Comparison of ENCODE assay signal across 8 cellular contexts in genomic region chr1:205312866-205313680, GRCh38. TPM values are rescaled to one million over a fixed set of nuclear protein-coding genes. Genes with fewer than 3 reads are reported as not detected.
DNase-seq lines count a peak whose midpoint lies in the region; ATAC-seq and TF ChIP-seq lines count a peak whose summit lies in the region.

No MANE protein-coding gene starts in this region.

- H3K27me3 ChIP-seq in GM23338 (ENCODE audit: insufficient read depth): no peaks in the 10 kb centered on the region

- H3K4me1 Mint-ChIP-seq in GM23338: peaks cover 65% of the 10 kb centered on the region
- H3K4me1 Mint-ChIP-seq in activated B cell treated with CpG ODN at 0.5 μM for 24 hours: peaks cover 94% of the 10 kb centered on the region
- peaks cover 35% of the 10 kb centered on the region for H3K4me1 Mint-ChIP-seq in glutamatergic neuron (ENCODE audit: low read depth, unreplicated experiment)

- ATAC-seq in GM23338: peak; percentile 14
- ATAC-seq in activated B cell treated with CpG ODN at 0.5 μM for 24 hours (ENCODE audit: low read depth): no peak
- peak; percentile 20 for ATAC-seq in sciatic nerve

- H3K4me1 ChIP-seq in GM23338 (ENCODE audit: insufficient read depth): peaks cover 52% of the 10 kb centered on the region

- H3K36me3 Mint-ChIP-seq in GM23338 (ENCODE audit: low read depth) (peaks cover 41% of the 10 kb centered on the region), activated B cell treated with CpG ODN at 0.5 μM for 24 hours (ENCODE audit: low read depth) (peaks cover 55% of the 10 kb centered on the region), glutamatergic neuron (ENCODE audit: unreplicated experiment) (no peaks in the 10 kb centered on the region)

- no peaks in the 10 kb centered on the region for H3K9me2 ChIP-seq in GM23338 (ENCODE audit: insufficient read depth)

- no peak for DNase-seq in GM23338 (ENCODE audit: low spot score)
- no peak for DNase-seq in activated B cell treated with CpG ODN at 0.5 μM for 24 hours
- DNase-seq in glutamatergic neuron: no peak
- DNase-seq in sciatic nerve (ENCODE audit: low spot score): no peak
- no peak for DNase-seq in kidney tubule cell (ENCODE audit: low spot score)
- DNase-seq in stimulated activated CD4-positive, alpha-beta T cell treated with anti-CD3 and anti-CD28 coated beads, Interleukin-12 subunit alpha, Interleukin-12 subunit beta, amount 100 ng/mL, for 4 hours: no peak
- no peak for DNase-seq in COR-L47 (lab: John Stamatoyannopoulos, UW)
- no peak for DNase-seq in mesenteric fat pad (ENCODE audit: low spot score)

- H3K79me2 ChIP-seq in GM23338 (replicated peaks; ENCODE audit: insufficient read depth): peaks cover 67% of the 10 kb centered on the region

- H3K4me3 Mint-ChIP-seq in GM23338 (peak overlapping the region; percentile 68), activated B cell treated with CpG ODN at 0.5 μM for 24 hours (peak overlapping the region; percentile 85), glutamatergic neuron (ENCODE audit: unreplicated experiment) (peak overlapping the region; percentile 74)

- peak overlapping the region; percentile 97 for H3K27ac ChIP-seq in GM23338 (ENCODE audit: low read depth)

- CTCF ChIA-PET in activated B cell treated with CpG ODN at 0.5 μM for 24 hours (lab: Charles Lee): interaction anchor here (1.0 to 11.2 kb wide), 6 partner anchors 9 to 172 kb away, joined by 3 to 139 read pairs (median 16); partner anchors contain the start of gene NUAK2

- peak overlapping the region; percentile 27 for H3K4me3 ChIP-seq in GM23338

- TF ChIP-seq CTCF in GM23338 (conservative IDR thresholded peaks at IDR 0.05; ENCODE audit: low read depth in 2 of 2): no peak
- no peak for TF ChIP-seq CTCF in activated B cell treated with CpG ODN at 0.5 μM for 24 hours (IDR thresholded peaks at IDR 0.05)
- no peak for TF ChIP-seq CTCF in glutamatergic neuron (IDR thresholded peaks at IDR 0.05; ENCODE audit: partially characterized antibody, unreplicated experiment)

- H4K20me1 ChIP-seq in GM23338 (replicated peaks; ENCODE audit: insufficient read depth): peaks cover 10% of the 10 kb centered on the region; the same call in 1 of the 2 replicates

- H3K36me3 ChIP-seq in GM23338 (ENCODE audit: insufficient read depth): peaks cover 17% of the 10 kb centered on the region

- POLR2A ChIA-PET in activated B cell treated with CpG ODN at 0.5 μM for 24 hours (lab: Charles Lee): interaction anchor here (0.5 to 24.9 kb wide), 10 partner anchors 11 to 1992 kb away, joined by 3 to 1622 read pairs (median 4); partner anchors contain the start of genes NUAK2 and RBBP5

- no peaks in the 10 kb centered on the region for H3K9me3 Mint-ChIP-seq in GM23338
- H3K9me3 Mint-ChIP-seq in activated B cell treated with CpG ODN at 0.5 μM for 24 hours: no peaks in the 10 kb centered on the region
- H3K9me3 Mint-ChIP-seq in glutamatergic neuron (ENCODE audit: unreplicated experiment): peaks cover 4% of the 10 kb centered on the region

- peaks cover 10% of the 10 kb centered on the region for H3F3A ChIP-seq in GM23338 (replicated peaks; ENCODE audit: low read depth)

- H2AFZ ChIP-seq in GM23338: no peak overlapping the region

- intact Hi-C loops in activated B cell treated with CpG ODN at 0.5 μM for 24 hours (cut with micrococcal nuclease): loop anchor here (1.0 to 10.0 kb wide), 7 partner anchors 8 to 1612 kb away; partner anchors contain the start of genes FCMR, MDM4, NUAK2 and RBBP5
- intact Hi-C loops in sciatic nerve (cut with DNase I): no loop called here

- H3K27ac Mint-ChIP-seq in GM23338: peak overlapping the region; percentile 97
- H3K27ac Mint-ChIP-seq in activated B cell treated with CpG ODN at 0.5 μM for 24 hours: peak overlapping the region; percentile 98
- peak overlapping the region; percentile 90 for H3K27ac Mint-ChIP-seq in glutamatergic neuron (ENCODE audit: unreplicated experiment)

- H3K27me3 Mint-ChIP-seq in GM23338 (ENCODE audit: insufficient read depth, low read depth, poor library complexity) (peaks cover 11% of the 10 kb centered on the region), activated B cell treated with CpG ODN at 0.5 μM for 24 hours (no peaks in the 10 kb centered on the region), glutamatergic neuron (ENCODE audit: unreplicated experiment) (peaks cover 7% of the 10 kb centered on the region)

- peak overlapping the region; percentile 68 for H3K4me2 ChIP-seq in GM23338

TF ChIP-seq in GM23338, 12 proteins besides CTCF, POLR2A, EP300 and RAD21 (continues in another document):
- no peak for TF ChIP-seq POLR2AphosphoS5 (IDR thresholded peaks at IDR 0.05; ENCODE audit: low read depth)
- TF ChIP-seq EZH2phosphoT487 (IDR thresholded peaks at IDR 0.05; ENCODE audit: unreplicated experiment): no peak
- no peak for TF ChIP-seq ZNF462 (CRISPR knock-in tag; IDR thresholded peaks at IDR 0.05)
- no peak for TF ChIP-seq ZNF114 (CRISPR knock-in tag; IDR thresholded peaks at IDR 0.05)

RNA-seq across cellular contexts. Expression of gene NUAK2, which starts 8.5 kb away (rescaled TPM):
- 10.4 and 15.3 TPM in 2 replicates for total RNA-seq in GM23338 (2014; rRNA removed; shearing (Covaris generic))
- polyA plus RNA-seq in GM23338 (2016; fragmentation: Nextera tagmentation; extraction: Ambion mirVana): 7.7 and 7.8 TPM in 2 replicates
- total RNA-seq in activated B cell treated with CpG ODN at 0.5 μM for 24 hours (26.1 and 26.2 TPM in 2 replicates), glutamatergic neuron (ENCODE audit: unreplicated experiment) (8.0 TPM), sciatic nerve (4.7 TPM), mesenteric fat pad (1.6 TPM)

RNA-seq across cellular contexts. Expression of gene KLHDC8A, which starts 43.6 kb away (rescaled TPM):
- total RNA-seq in GM23338 (2014; rRNA removed; shearing (Covaris generic)): 2.4 and 2.8 TPM in 2 replicates
- 1.3 and 1.7 TPM in 2 replicates for polyA plus RNA-seq in GM23338 (2016; fragmentation: Nextera tagmentation; extraction: Ambion mirVana)
- 0.07 TPM in 1 of 2 replicates, not detected in the other for total RNA-seq in activated B cell treated with CpG ODN at 0.5 μM for 24 hours
- 125 TPM for total RNA-seq in glutamatergic neuron (ENCODE audit: unreplicated experiment)
- 17.4 TPM for total RNA-seq in sciatic nerve
- not detected for total RNA-seq in mesenteric fat pad
